34 cellular contexts compared by ENCODE assay signal in the genomic region with DNA sequence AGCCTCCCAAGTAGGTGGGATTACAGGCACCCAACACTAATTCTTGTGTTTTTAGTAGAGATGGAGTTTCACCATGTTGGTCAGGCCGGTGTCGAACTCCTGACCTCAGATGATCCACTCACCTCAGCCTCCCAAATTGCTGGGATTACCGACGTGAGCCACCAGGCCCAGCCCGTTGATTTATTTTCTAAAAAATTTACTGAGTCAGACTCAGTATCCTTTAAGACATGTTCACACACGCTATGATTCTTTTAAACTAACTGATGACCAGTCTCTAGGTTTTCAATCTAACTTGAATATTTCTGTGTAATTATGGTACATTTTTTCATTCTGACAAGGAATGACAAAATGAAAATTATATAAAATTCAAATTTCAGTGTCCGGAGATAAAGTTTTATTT.
DNase-seq lines count a peak whose midpoint lies in the region; ATAC-seq, FAIRE-seq and TF ChIP-seq lines count a peak whose summit lies in the region.
"Had no signal": no experiment of that assay in that cellular context is flagged by ENCODE, and none has a peak within 500 bp of the region (broad histone marks: within the 10 kb centered on the region; RNA-seq: fewer than 3 reads in every experiment).

No MANE protein-coding gene starts in this region.

- no peaks in the 10 kb centered on the region for H3K4me1 ChIP-seq in right atrium auricular region
- H3K4me1 ChIP-seq: A549; BE2C; BLaER1; BLaER1 treated with 17β-estradiol and CSF1 and Interleukin-3, amounts not matched to agents 10 nM and 100 nM; Caco-2 had no signal

- DNase-seq in Right ventricle myocardium inferior (ENCODE audit: missing footprints) = peak; percentile 32
- DNase-seq in right atrium auricular region (ENCODE audit: low spot score) = no peak
- DNase-seq in bronchial epithelial cell (ENCODE audit: low read depth) = peak; percentile 70
- DNase-seq in epithelial cell of esophagus (ENCODE audit: low read depth) = peak; percentile 58
- DNase-seq in activated CD4-positive, alpha-beta memory T cell treated with anti-CD3 and anti-CD28 coated beads, Interleukin-2, amount 10 ng/mL, durations not matched to agents 7 days and 5 days = no peak
- DNase-seq: 8988T; ACHN; AML-193; BE2C; C1 segment of cervical spinal cord; Caco-2; Calu3; CD4-positive, alpha-beta T cell; CD4-positive, CD25-positive, alpha-beta regulatory T cell; CD8-positive, alpha-beta memory T cell; CD8-positive, alpha-beta T cell; COR-L47; DMS 273 treated with DMSO at 0.1 percent for 48 hours; DMS153; DMS53; DMS79; DMS79 treated with DMSO at 0.1 percent for 48 hours; DND-41; EL had no signal

- no peak overlapping the region for H3K27ac ChIP-seq in right atrium auricular region
- H3K27ac ChIP-seq: 22Rv1; A549; BLaER1; BLaER1 treated with 17β-estradiol and CSF1 and Interleukin-3, amounts not matched to agents 10 nM and 100 nM; C4-2B had no signal

- peaks cover 0 to 6% of the 10 kb centered on the region in 2 donors for H3K9me3 ChIP-seq in right atrium auricular region
- H3K9me3 ChIP-seq: A549; BE2C; BLaER1; BLaER1 treated with 17β-estradiol and CSF1 and Interleukin-3, amounts not matched to agents 10 nM and 100 nM; Caco-2 had no signal

- no peaks in the 10 kb centered on the region for H3K36me3 Mint-ChIP-seq in activated CD4-positive, alpha-beta memory T cell treated with anti-CD3 and anti-CD28 coated beads, Interleukin-2, amount 10 ng/mL, durations not matched to agents 7 days and 5 days (ENCODE audit: low read depth)
- H3K36me3 Mint-ChIP-seq: CD14-positive monocyte; CD4-positive, alpha-beta memory T cell; CD4-positive, CD25-positive, alpha-beta regulatory T cell; CD8-positive, alpha-beta memory T cell; CD8-positive, alpha-beta T cell had no signal

- no peaks in the 10 kb centered on the region for H3K27me3 Mint-ChIP-seq in activated CD4-positive, alpha-beta memory T cell treated with anti-CD3 and anti-CD28 coated beads, Interleukin-2, amount 10 ng/mL, durations not matched to agents 7 days and 5 days
- H3K27me3 Mint-ChIP-seq: B cell; CD4-positive, alpha-beta memory T cell; CD4-positive, alpha-beta T cell; CD4-positive, CD25-positive, alpha-beta regulatory T cell; CD8-positive, alpha-beta memory T cell had no signal

- no peak overlapping the region for H3K4me3 Mint-ChIP-seq in activated CD4-positive, alpha-beta memory T cell treated with anti-CD3 and anti-CD28 coated beads, Interleukin-2, amount 10 ng/mL, durations not matched to agents 7 days and 5 days
- H3K4me3 Mint-ChIP-seq: B cell; CD14-positive monocyte; CD4-positive, alpha-beta memory T cell; CD4-positive, alpha-beta T cell; CD4-positive, CD25-positive, alpha-beta regulatory T cell; CD8-positive, alpha-beta memory T cell; CD8-positive, alpha-beta T cell had no signal

- intact Hi-C loops in Right ventricle myocardium inferior (cut with DNase I) = no loop called here

- no peaks in the 10 kb centered on the region for H3K9me3 Mint-ChIP-seq in activated CD4-positive, alpha-beta memory T cell treated with anti-CD3 and anti-CD28 coated beads, Interleukin-2, amount 10 ng/mL, durations not matched to agents 7 days and 5 days

- POLR2A ChIA-PET in activated CD4-positive, alpha-beta memory T cell treated with anti-CD3 and anti-CD28 coated beads, Interleukin-2, amount 10 ng/mL, durations not matched to agents 7 days and 5 days (lab: Charles Lee) = no interaction called here

- no peak for FAIRE-seq in bronchial epithelial cell (lab: Jason Lieb, UNC)
- FAIRE-seq: A549, D721Med had no signal

- TF ChIP-seq CTCF in right atrium auricular region (IDR thresholded peaks at IDR 0.05) (no peak), bronchial epithelial cell (IDR thresholded peaks at IDR 0.05; ENCODE audit: insufficient read depth, low read length, severe bottlenecking) (no peak), epithelial cell of esophagus (IDR thresholded peaks at IDR 0.05; ENCODE audit: insufficient read depth, low read depth, low read length, missing control alignments) (no peak)

- no peak overlapping the region for H3K27ac Mint-ChIP-seq in activated CD4-positive, alpha-beta memory T cell treated with anti-CD3 and anti-CD28 coated beads, Interleukin-2, amount 10 ng/mL, durations not matched to agents 7 days and 5 days
- H3K27ac Mint-ChIP-seq: B cell; CD14-positive monocyte; CD4-positive, alpha-beta memory T cell; CD4-positive, alpha-beta T cell; CD4-positive, CD25-positive, alpha-beta regulatory T cell; CD8-positive, alpha-beta memory T cell; CD8-positive, alpha-beta T cell had no signal

- ATAC-seq in Right ventricle myocardium inferior (no peak), HG03139 (IDR thresholded peaks at IDR 0.05; ENCODE audit: unreplicated experiment) (no peak)
- ATAC-seq: A549; CD8-positive, alpha-beta T cell had no signal

- H3K4me3 ChIP-seq in right atrium auricular region = no peak overlapping the region
- no peak overlapping the region for H3K4me3 ChIP-seq in bronchial epithelial cell (ENCODE audit: low read depth, low read length)
- no peak overlapping the region for H3K4me3 ChIP-seq in epithelial cell of esophagus (ENCODE audit: low read length)
- H3K4me3 ChIP-seq: A549; BLaER1; BLaER1 treated with 17β-estradiol and CSF1 and Interleukin-3, amounts not matched to agents 10 nM and 100 nM had no signal

- CTCF ChIA-PET in activated CD4-positive, alpha-beta memory T cell treated with anti-CD3 and anti-CD28 coated beads, Interleukin-2, amount 10 ng/mL, durations not matched to agents 7 days and 5 days (lab: Charles Lee) = no interaction called here

- H3K4me1 Mint-ChIP-seq in activated CD4-positive, alpha-beta memory T cell treated with anti-CD3 and anti-CD28 coated beads, Interleukin-2, amount 10 ng/mL, durations not matched to agents 7 days and 5 days = no peaks in the 10 kb centered on the region
- H3K4me1 Mint-ChIP-seq: B cell; CD14-positive monocyte; CD4-positive, alpha-beta memory T cell; CD4-positive, CD25-positive, alpha-beta regulatory T cell; CD8-positive, alpha-beta memory T cell had no signal

- no peaks in the 10 kb centered on the region for H3K27me3 ChIP-seq in right atrium auricular region
- no peaks in the 10 kb centered on the region for H3K27me3 ChIP-seq in bronchial epithelial cell (ENCODE audit: control insufficient read depth, insufficient read depth, low read length)
- H3K27me3 ChIP-seq: BE2C; BLaER1; BLaER1 treated with 17β-estradiol and CSF1 and Interleukin-3, amounts not matched to agents 10 nM and 100 nM had no signal

- H3K36me3 ChIP-seq in right atrium auricular region (no peaks in the 10 kb centered on the region), bronchial epithelial cell (ENCODE audit: control insufficient read depth, insufficient read depth, low read length) (no peaks in the 10 kb centered on the region)
- H3K36me3 ChIP-seq: BE2C; BLaER1; BLaER1 treated with 17β-estradiol and CSF1 and Interleukin-3, amounts not matched to agents 10 nM and 100 nM had no signal

Comparison
In these comparisons a context has a peak if more than half of its experiments do, and no peak if none do; other contexts are left out.
1. DNase-seq: peak in Right ventricle myocardium inferior (single experiment), bronchial epithelial cell (single experiment) and epithelial cell of esophagus (single experiment); none in right atrium auricular region (single experiment) and activated CD4-positive, alpha-beta memory T cell treated with anti-CD3 and anti-CD28 coated beads, Interleukin-2, amount 10 ng/mL, durations not matched to agents 7 days and 5 days (single experiment).